ENCODE assay signal across 1 cellular context in the genomic region with DNA sequence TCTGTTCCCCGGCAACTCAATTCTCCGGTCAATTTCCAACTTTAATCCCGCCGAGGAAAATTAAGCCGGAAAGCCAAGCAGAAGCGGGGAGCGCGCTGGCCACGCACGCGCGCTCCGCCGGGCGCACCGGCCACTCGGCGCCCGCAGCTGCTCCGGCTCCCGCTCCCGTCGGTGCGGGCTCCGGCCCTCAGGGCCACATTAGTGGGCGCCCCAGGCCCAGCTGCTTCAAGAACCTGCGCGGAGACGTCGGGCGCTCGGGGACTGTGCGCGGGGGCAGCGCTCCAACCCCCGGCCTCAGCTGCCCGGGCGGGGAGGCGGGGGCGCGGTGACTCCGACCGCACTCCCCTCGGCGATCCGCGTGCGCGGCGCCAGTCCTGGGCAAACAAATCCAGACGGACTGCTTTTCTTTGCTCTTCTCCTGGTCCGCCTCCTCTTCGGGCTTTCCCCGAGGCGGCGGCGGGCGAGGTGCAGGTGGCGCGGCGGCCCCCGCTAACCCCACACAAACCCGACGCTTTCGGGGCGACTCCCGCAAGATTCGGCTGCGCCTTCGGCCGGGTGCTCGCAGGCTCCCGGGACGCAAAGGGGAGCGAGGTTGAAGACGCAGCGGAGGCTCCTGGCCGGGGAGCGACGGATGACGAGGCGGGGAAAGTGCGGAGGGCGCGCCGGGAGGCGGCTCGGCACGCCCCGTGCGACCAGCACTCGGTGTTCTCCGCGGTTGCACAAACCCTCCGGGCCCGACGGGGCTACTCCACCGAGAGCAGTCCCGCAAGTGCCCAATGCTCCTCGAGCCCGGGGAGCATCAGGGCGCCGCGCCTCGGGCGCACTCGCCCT.
TF ChIP-seq lines count a peak whose summit lies in the region.

No MANE protein-coding gene starts in this region.

TF ChIP-seq in neural cell, 6 proteins besides CTCF, POLR2A, EP300 and RAD21:
- peak; percentile 25 for TF ChIP-seq MXI1 (conservative IDR thresholded peaks at IDR 0.05; ENCODE audit: poor library complexity, severe bottlenecking)
